Comparison of ENCODE assay signal across 1 cellular context in genomic region chr10:132185601-132186487, GRCh38.
TF ChIP-seq lines count a peak whose summit lies in the region.

No MANE protein-coding gene starts in this region.

TF ChIP-seq in HepG2, 621 proteins besides CTCF, POLR2A, EP300 and RAD21 (continued from another document and continues in another):
- TF ChIP-seq, protein P1, sequence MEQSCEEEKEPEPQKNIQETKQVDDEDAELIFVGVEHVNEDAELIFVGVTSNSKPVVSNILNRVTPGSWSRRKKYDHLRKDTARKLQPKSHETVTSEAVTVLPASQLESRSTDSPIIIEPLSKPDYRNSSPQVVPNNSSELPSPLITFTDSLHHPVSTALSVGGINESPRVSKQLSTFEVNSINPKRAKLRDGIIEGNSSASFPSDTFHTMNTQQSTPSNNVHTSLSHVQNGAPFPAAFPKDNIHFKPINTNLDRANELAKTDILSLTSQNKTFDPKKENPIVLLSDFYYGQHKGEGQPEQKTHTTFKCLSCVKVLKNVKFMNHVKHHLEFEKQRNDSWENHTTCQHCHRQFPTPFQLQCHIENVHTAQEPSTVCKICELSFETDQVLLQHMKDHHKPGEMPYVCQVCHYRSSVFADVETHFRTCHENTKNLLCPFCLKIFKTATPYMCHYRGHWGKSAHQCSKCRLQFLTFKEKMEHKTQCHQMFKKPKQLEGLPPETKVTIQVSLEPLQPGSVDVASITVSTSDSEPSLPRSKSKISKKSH (CRISPR knock-in tag; IDR thresholded peaks at IDR 0.05; ENCODE audit: borderline replicate concordance): no peak
- TF ChIP-seq ZNF556 (CRISPR knock-in tag; IDR thresholded peaks at IDR 0.05; ENCODE audit: borderline replicate concordance): no peak
- no peak for TF ChIP-seq ONECUT2 (CRISPR knock-in tag; IDR thresholded peaks at IDR 0.05)
- no peak for TF ChIP-seq ZNF878 (CRISPR knock-in tag; IDR thresholded peaks at IDR 0.05)
- TF ChIP-seq FIP1L1 (IDR thresholded peaks at IDR 0.05; ENCODE audit: borderline replicate concordance, insufficient read depth, low read depth, low read length): no peak
- no peak for TF ChIP-seq ZNF660 (CRISPR knock-in tag; IDR thresholded peaks at IDR 0.05; ENCODE audit: borderline replicate concordance, low read depth)
- 0 out of 2 replicates have a peak, but pooled peaks have one; percentile 26 for TF ChIP-seq HOXA5 (CRISPR knock-in tag; IDR thresholded peaks at IDR 0.05)
- no peak for TF ChIP-seq RFX5 (IDR thresholded peaks at IDR 0.05; ENCODE audit: low read depth, low read length)
- TF ChIP-seq, protein P2, sequence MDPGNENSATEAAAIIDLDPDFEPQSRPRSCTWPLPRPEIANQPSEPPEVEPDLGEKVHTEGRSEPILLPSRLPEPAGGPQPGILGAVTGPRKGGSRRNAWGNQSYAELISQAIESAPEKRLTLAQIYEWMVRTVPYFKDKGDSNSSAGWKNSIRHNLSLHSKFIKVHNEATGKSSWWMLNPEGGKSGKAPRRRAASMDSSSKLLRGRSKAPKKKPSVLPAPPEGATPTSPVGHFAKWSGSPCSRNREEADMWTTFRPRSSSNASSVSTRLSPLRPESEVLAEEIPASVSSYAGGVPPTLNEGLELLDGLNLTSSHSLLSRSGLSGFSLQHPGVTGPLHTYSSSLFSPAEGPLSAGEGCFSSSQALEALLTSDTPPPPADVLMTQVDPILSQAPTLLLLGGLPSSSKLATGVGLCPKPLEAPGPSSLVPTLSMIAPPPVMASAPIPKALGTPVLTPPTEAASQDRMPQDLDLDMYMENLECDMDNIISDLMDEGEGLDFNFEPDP (CRISPR knock-in tag; conservative IDR thresholded peaks at IDR 0.05): no peak
- 0 out of 2 replicates have a peak, but pooled peaks have one; percentile 50 for TF ChIP-seq CBX5 (CRISPR knock-in tag; IDR thresholded peaks at IDR 0.05; ENCODE audit: borderline replicate concordance)
- TF ChIP-seq REPIN1 (CRISPR knock-in tag; IDR thresholded peaks at IDR 0.05; ENCODE audit: borderline replicate concordance, low read depth): no peak
- no peak for TF ChIP-seq ZIK1 (CRISPR knock-in tag; IDR thresholded peaks at IDR 0.05; ENCODE audit: borderline replicate concordance, low read depth)
- TF ChIP-seq GATAD1 (CRISPR knock-in tag; IDR thresholded peaks at IDR 0.05): no peak
- no peak; the same call in 1 of the 2 replicates for TF ChIP-seq NR0B2 (CRISPR knock-in tag; IDR thresholded peaks at IDR 0.05)
- no peak for TF ChIP-seq ZNF558 (CRISPR knock-in tag; IDR thresholded peaks at IDR 0.05; ENCODE audit: borderline replicate concordance)
- TF ChIP-seq ZNF224 (CRISPR knock-in tag; IDR thresholded peaks at IDR 0.05): no peak
- TF ChIP-seq, protein P3, sequence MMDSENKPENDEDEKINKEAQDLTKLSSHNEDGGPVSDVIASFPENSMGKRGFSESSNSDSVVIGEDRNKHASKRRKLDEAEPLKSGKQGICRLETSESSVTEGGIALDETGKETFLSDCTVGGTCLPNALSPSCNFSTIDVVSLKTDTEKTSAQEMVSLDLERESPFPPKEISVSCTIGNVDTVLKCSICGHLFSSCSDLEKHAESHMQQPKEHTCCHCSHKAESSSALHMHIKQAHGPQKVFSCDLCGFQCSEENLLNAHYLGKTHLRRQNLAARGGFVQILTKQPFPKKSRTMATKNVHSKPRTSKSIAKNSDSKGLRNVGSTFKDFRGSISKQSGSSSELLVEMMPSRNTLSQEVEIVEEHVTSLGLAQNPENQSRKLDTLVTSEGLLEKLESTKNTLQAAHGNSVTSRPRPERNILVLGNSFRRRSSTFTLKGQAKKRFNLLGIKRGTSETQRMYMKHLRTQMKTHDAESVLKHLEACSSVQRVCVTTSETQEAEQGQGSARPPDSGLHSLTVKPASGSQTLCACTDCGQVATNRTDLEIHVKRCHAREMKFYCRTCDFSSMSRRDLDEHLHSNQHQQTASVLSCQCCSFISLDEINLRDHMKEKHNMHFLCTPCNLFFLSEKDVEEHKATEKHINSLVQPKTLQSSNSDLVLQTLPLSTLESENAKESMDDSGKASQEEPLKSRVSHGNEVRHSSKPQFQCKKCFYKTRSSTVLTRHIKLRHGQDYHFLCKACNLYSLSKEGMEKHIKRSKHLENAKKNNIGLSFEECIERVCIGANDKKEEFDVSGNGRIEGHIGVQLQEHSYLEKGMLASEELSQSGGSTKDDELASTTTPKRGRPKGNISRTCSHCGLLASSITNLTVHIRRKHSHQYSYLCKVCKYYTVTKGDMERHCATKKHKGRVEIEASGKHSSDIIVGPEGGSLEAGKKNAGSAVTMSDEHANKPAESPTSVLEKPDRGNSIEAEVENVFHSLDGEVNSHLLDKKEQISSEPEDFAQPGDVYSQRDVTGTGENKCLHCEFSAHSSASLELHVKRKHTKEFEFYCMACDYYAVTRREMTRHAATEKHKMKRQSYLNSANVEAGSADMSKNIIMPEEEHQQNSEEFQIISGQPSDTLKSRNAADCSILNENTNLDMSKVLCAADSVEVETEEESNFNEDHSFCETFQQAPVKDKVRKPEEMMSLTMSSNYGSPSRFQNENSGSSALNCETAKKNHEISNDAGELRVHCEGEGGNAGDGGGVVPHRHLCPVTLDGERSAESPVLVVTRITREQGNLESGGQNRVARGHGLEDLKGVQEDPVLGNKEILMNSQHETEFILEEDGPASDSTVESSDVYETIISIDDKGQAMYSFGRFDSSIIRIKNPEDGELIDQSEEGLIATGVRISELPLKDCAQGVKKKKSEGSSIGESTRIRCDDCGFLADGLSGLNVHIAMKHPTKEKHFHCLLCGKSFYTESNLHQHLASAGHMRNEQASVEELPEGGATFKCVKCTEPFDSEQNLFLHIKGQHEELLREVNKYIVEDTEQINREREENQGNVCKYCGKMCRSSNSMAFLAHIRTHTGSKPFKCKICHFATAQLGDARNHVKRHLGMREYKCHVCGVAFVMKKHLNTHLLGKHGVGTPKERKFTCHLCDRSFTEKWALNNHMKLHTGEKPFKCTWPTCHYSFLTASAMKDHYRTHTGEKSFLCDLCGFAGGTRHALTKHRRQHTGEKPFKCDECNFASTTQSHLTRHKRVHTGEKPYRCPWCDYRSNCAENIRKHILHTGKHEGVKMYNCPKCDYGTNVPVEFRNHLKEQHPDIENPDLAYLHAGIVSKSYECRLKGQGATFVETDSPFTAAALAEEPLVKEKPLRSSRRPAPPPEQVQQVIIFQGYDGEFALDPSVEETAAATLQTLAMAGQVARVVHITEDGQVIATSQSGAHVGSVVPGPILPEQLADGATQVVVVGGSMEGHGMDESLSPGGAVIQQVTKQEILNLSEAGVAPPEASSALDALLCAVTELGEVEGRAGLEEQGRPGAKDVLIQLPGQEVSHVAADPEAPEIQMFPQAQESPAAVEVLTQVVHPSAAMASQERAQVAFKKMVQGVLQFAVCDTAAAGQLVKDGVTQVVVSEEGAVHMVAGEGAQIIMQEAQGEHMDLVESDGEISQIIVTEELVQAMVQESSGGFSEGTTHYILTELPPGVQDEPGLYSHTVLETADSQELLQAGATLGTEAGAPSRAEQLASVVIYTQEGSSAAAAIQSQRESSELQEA (CRISPR knock-in tag; IDR thresholded peaks at IDR 0.05; ENCODE audit: not compliant biosample characterization): no peak
- TF ChIP-seq ZNF740 (CRISPR knock-in tag; IDR thresholded peaks at IDR 0.05): no peak
- TF ChIP-seq ZNF281 (CRISPR knock-in tag; IDR thresholded peaks at IDR 0.05; ENCODE audit: borderline replicate concordance): 0 out of 2 replicates have a peak, but pooled peaks have one; percentile 22
- peak; percentile 45; the same call in 1 of the 2 replicates for TF ChIP-seq GABPB1 (CRISPR knock-in tag; IDR thresholded peaks at IDR 0.05)
- TF ChIP-seq ZNF138 (CRISPR knock-in tag; IDR thresholded peaks at IDR 0.05; ENCODE audit: low read depth): no peak
- no peak for TF ChIP-seq RFXAP (CRISPR knock-in tag; IDR thresholded peaks at IDR 0.05; ENCODE audit: borderline replicate concordance)
- no peak for TF ChIP-seq MAZ (IDR thresholded peaks at IDR 0.05; ENCODE audit: borderline replicate concordance, low read depth, low read length)
- no peak for TF ChIP-seq MAZ (CRISPR knock-in tag; IDR thresholded peaks at IDR 0.05; ENCODE audit: low read depth)
- TF ChIP-seq JUN (CRISPR knock-in tag; IDR thresholded peaks at IDR 0.05): no peak
- no peak for TF ChIP-seq PAX8 (CRISPR knock-in tag; IDR thresholded peaks at IDR 0.05; ENCODE audit: borderline replicate concordance)
- TF ChIP-seq, protein P4, sequence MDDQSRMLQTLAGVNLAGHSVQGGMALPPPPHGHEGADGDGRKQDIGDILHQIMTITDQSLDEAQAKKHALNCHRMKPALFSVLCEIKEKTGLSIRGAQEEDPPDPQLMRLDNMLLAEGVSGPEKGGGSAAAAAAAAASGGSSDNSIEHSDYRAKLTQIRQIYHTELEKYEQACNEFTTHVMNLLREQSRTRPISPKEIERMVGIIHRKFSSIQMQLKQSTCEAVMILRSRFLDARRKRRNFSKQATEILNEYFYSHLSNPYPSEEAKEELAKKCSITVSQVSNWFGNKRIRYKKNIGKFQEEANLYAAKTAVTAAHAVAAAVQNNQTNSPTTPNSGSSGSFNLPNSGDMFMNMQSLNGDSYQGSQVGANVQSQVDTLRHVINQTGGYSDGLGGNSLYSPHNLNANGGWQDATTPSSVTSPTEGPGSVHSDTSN (CRISPR knock-in tag; IDR thresholded peaks at IDR 0.05; ENCODE audit: borderline replicate concordance): no peak
- TF ChIP-seq HMGXB3 (CRISPR knock-in tag; IDR thresholded peaks at IDR 0.05; ENCODE audit: borderline replicate concordance): no peak
- TF ChIP-seq ATF1 (CRISPR knock-in tag; IDR thresholded peaks at IDR 0.05): no peak
- no peak for TF ChIP-seq ZNF512B (CRISPR knock-in tag; IDR thresholded peaks at IDR 0.05; ENCODE audit: borderline replicate concordance)
